Comparison of ENCODE assay signal across 8 cellular contexts in the genomic region with DNA sequence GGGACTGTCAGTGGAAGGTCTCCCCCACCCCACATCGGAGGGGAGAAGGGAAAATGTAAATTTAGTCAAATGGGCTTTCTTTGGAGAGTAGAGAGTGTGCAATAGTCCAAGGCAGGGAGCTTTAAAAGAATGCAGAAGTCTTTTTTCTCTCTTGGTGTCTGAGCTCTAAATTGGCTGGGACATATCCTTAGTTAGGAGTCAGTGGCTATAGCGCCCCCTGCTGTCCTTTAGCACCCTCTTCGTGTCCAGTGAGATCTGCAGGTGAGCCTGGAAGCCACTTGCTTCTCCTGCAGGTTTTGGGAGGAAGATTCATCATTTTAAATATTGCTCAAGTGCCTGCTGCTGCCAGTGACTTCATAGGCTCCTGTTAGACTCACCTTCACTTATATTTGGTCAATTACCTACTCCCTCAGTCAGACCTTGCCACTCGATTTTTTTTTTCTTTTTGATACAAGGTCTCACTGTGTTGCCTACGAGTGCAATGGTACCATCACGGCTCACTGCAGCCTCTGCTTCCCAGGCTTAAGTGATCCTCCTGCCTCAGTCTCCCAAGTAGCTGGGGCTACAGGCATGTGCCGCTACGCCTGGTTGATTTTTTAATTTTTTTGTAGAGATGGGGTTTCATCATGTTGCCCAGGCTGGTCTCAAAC.
DNase-seq lines count a peak whose midpoint lies in the region; ATAC-seq, FAIRE-seq and TF ChIP-seq lines count a peak whose summit lies in the region.

No MANE protein-coding gene starts in this region.

- POLR2A ChIA-PET in RWPE1 (lab: Yijun Ruan, JAX; ENCODE audit: low non-redundant PET): no interaction called here

- TF ChIP-seq EP300 in gastroesophageal sphincter (IDR thresholded peaks at IDR 0.05): no peak
- no peak for TF ChIP-seq EP300 in tibial nerve (IDR thresholded peaks at IDR 0.05)

- DNase-seq in EL: peak; percentile 56
- DNase-seq in KBM-7: peak; percentile 87
- DNase-seq in RWPE1 (ENCODE audit: low spot score): peak; percentile 40
- DNase-seq in activated effector memory CD4-positive, alpha-beta T cell treated with Interleukin-2 at 50 U/mL for 16 hours: peak; percentile 63
- DNase-seq in pancreas: peak; percentile 43 to 78 (median 65)
- DNase-seq in tibial nerve (ENCODE audit: low spot score in 2 of 2): peak; percentile 45 to 71

- TF ChIP-seq CTCF in RWPE1 (conservative IDR thresholded peaks at IDR 0.05; ENCODE audit: low read depth) (peak; percentile 45), gastroesophageal sphincter (IDR thresholded peaks at IDR 0.05) (peak; percentile 50 to 75 (median 68)), pancreas (IDR thresholded peaks at IDR 0.05) (peak; percentile 49 to 68 (median 66)), tibial nerve (IDR thresholded peaks at IDR 0.05) (peak; percentile 50 to 74 (median 60))

- ATAC-seq in gastroesophageal sphincter: no peak
- peak; percentile 55 to 87 (median 76) for ATAC-seq in pancreas
- ATAC-seq in HG02759 (IDR thresholded peaks at IDR 0.05; ENCODE audit: unreplicated experiment): no peak

- H3K36me3 ChIP-seq in gastroesophageal sphincter: no peaks in the 10 kb centered on the region
- no peaks in the 10 kb centered on the region for H3K36me3 ChIP-seq in pancreas
- H3K36me3 ChIP-seq in tibial nerve: no peaks in the 10 kb centered on the region

- no peak for FAIRE-seq in pancreas (lab: Jason Lieb, UNC)

- no peak overlapping the region for H3K27ac ChIP-seq in RWPE1
- no peak overlapping the region for H3K27ac ChIP-seq in gastroesophageal sphincter
- H3K27ac ChIP-seq in pancreas: no peak overlapping the region
- no peak overlapping the region for H3K27ac ChIP-seq in tibial nerve

- TF ChIP-seq POLR2A in gastroesophageal sphincter (IDR thresholded peaks at IDR 0.05) (no peak), tibial nerve (IDR thresholded peaks at IDR 0.05) (no peak)

- H3K4me1 ChIP-seq in gastroesophageal sphincter (no peaks in the 10 kb centered on the region), pancreas (no peaks in the 10 kb centered on the region), tibial nerve (no peaks in the 10 kb centered on the region)

- 43 to 63% methylated on average over 6 to 7 of the region's 8 CpGs for WGBS in gastroesophageal sphincter (ENCODE audit: low coverage in 1 of 2), 2 donors
- WGBS in pancreas, 2 donors: 44 to 45% methylated on average over 8 of the region's 8 CpGs
- WGBS in tibial nerve, 2 donors: 46 to 48% methylated on average over 8 of the region's 8 CpGs

- CTCF ChIA-PET in RWPE1 (lab: Yijun Ruan, JAX): interaction anchor here (0.5 to 1.4 kb wide), 14 partner anchors 11 to 528 kb away, joined by 3 to 12 read pairs (median 4); a partner anchor contains a TSS

- intact Hi-C loops in pancreas (cut with DNase I): no loop called here

- H3K9me3 ChIP-seq in gastroesophageal sphincter (no peaks in the 10 kb centered on the region), pancreas (no peaks in the 10 kb centered on the region), tibial nerve (no peaks in the 10 kb centered on the region)

- H3K27me3 ChIP-seq in gastroesophageal sphincter (peaks cover 5% of the 10 kb centered on the region), pancreas (peaks cover 0 to 3% (median 0%) of the 10 kb centered on the region in 4 donors), tibial nerve (no peaks in the 10 kb centered on the region)

- H3K4me3 ChIP-seq in gastroesophageal sphincter: no peak overlapping the region
- no peak overlapping the region for H3K4me3 ChIP-seq in pancreas
- H3K4me3 ChIP-seq in tibial nerve: no peak overlapping the region

- in situ Hi-C loops in KBM-7 (cut with MboI; ENCODE audit: low pct_unique_long_range_greater_than_20kb, low sequenced_read_pairs): no loop called here

Comparison
In these comparisons a context has a peak if more than half of its experiments do, and no peak if none do; other contexts are left out.
1. ATAC-seq: peak in pancreas (4 of 4); none in gastroesophageal sphincter (single experiment) and HG02759 (single experiment).
2. Peak in every context shown above with its lines, with median percentiles within 50 percentile points of each other: DNase-seq and CTCF ChIP-seq.